1 cellular context compared by ENCODE assay signal in genomic region chr6:132364675-132365074, GRCh38.
TF ChIP-seq lines count a peak whose summit lies in the region.

No MANE protein-coding gene starts in this region.

TF ChIP-seq in GM12878, 131 proteins besides CTCF, POLR2A, EP300 and RAD21:
- TF ChIP-seq PKNOX1 (IDR thresholded peaks at IDR 0.05) (no peak), MAX (IDR thresholded peaks at IDR 0.05; ENCODE audit: low read depth, low read length) (no peak), CHD4 (IDR thresholded peaks at IDR 0.05) (no peak), ZNF384 (IDR thresholded peaks at IDR 0.05; ENCODE audit: borderline replicate concordance, low read depth, low read length) (no peak), BHLHE40 (IDR thresholded peaks at IDR 0.05; ENCODE audit: borderline replicate concordance in 1 of 2, low read depth in 2 of 2, low read length in 1 of 2) (no peak), PBX3 (IDR thresholded peaks at IDR 0.05; ENCODE audit: insufficient replicate concordance, low read depth, low read length) (no peak), HDAC2 (IDR thresholded peaks at IDR 0.05) (no peak), HDAC6 (IDR thresholded peaks at IDR 0.05; ENCODE audit: unreplicated experiment) (no peak), PML (IDR thresholded peaks at IDR 0.05; ENCODE audit: low read length) (no peak), ZNF274 (IDR thresholded peaks at IDR 0.05; ENCODE audit: insufficient read depth, insufficient read length) (no peak), ATF7 (IDR thresholded peaks at IDR 0.05; ENCODE audit: low read depth) (no peak), HDGF (IDR thresholded peaks at IDR 0.05) (no peak), TAF1 (IDR thresholded peaks at IDR 0.05; ENCODE audit: borderline replicate concordance, low read depth, low read length) (no peak), NRF1 (conservative IDR thresholded peaks at IDR 0.05; ENCODE audit: low read depth, low read length) (no peak)
- TF ChIP-seq, protein P1, sequence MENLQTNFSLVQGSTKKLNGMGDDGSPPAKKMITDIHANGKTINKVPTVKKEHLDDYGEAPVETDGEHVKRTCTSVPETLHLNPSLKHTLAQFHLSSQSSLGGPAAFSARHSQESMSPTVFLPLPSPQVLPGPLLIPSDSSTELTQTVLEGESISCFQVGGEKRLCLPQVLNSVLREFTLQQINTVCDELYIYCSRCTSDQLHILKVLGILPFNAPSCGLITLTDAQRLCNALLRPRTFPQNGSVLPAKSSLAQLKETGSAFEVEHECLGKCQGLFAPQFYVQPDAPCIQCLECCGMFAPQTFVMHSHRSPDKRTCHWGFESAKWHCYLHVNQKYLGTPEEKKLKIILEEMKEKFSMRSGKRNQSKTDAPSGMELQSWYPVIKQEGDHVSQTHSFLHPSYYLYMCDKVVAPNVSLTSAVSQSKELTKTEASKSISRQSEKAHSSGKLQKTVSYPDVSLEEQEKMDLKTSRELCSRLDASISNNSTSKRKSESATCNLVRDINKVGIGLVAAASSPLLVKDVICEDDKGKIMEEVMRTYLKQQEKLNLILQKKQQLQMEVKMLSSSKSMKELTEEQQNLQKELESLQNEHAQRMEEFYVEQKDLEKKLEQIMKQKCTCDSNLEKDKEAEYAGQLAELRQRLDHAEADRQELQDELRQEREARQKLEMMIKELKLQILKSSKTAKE (IDR thresholded peaks at IDR 0.05; ENCODE audit: low read depth, poor library complexity, severe bottlenecking), result no peak
